Comparison of ENCODE assay signal across 1 cellular context in the genomic region with DNA sequence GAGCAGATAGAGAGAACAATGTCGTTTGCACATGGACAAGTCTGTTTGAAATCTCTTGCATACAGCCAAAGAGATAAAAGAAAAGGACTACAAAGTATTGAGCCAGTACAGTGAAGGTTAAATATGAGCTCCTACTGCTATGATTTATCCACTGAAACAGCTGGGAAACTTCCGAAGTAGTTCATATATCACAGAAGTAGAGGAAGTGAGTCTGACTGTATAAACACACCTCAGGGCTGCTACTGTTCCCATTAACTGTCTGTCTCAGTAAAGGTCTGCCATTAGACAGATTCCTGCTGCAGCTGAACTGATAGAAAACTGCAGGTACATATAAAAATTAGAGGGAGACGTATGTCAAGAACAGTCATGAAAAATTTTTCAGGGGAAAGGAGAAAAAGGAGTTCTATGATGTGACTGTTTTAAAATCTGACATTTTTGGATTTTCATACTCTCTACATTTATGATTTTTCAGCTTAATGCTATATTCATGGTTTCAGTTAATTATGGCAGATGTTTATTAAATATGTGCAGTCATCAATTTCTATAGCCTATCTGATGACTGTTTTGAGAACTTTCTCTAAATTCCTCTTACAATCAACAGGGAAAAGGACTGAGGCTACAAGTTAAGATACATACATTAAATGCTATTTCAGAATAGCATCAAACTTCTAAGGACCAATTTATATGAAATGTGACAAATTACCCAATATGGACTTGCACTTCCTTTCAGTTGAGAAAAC.
TF ChIP-seq lines count a peak whose summit lies in the region.

No MANE protein-coding gene starts in this region.

TF ChIP-seq in IMR-90, 13 proteins besides CTCF, POLR2A, EP300 and RAD21:
- TF ChIP-seq RCOR1 (IDR thresholded peaks at IDR 0.05; ENCODE audit: insufficient replicate concordance, low read length): no peak
- peak; percentile 45; the same call in 1 of the 2 replicates for TF ChIP-seq MAFK (IDR thresholded peaks at IDR 0.05; ENCODE audit: low read depth, low read length)
